13 cellular contexts compared by ENCODE assay signal in genomic region chr1:163875927-163876320, GRCh38.
DNase-seq lines count a peak whose midpoint lies in the region; ATAC-seq, FAIRE-seq and TF ChIP-seq lines count a peak whose summit lies in the region.
"Had no signal": no experiment of that assay in that cellular context is flagged by ENCODE, and none has a peak within 500 bp of the region (broad histone marks: within the 10 kb centered on the region; RNA-seq: fewer than 3 reads in every experiment).

No MANE protein-coding gene starts in this region.

- TF ChIP-seq CTCF in 22Rv1 (IDR thresholded peaks at IDR 0.05) (no peak), H1 (IDR thresholded peaks at IDR 0.05; ENCODE audit: control extremely low read depth in 1 of 3, insufficient read depth in 1 of 3, low read depth in 1 of 3, low read length in 3 of 3) (no peak), lower lobe of right lung (IDR thresholded peaks at IDR 0.05) (no peak), ascending aorta (IDR thresholded peaks at IDR 0.05) (no peak)

- no peak overlapping the region for H3K4ac ChIP-seq in H1 (replicated peaks; ENCODE audit: insufficient read length, low read depth, low read length)

- H3K56ac ChIP-seq in H1 (replicated peaks; ENCODE audit: insufficient read length, low read depth, low read length) = no peak overlapping the region

- no peak overlapping the region for H3K4me2 ChIP-seq in H1 (ENCODE audit: insufficient read depth in 1 of 2, low read depth in 2 of 2, low read length in 2 of 2)
- H3K4me2 ChIP-seq: BLaER1 had no signal

- no peak overlapping the region for H2BK20ac ChIP-seq in H1 (ENCODE audit: low read length)

- H3K4me1 ChIP-seq in H1 (replicated peaks in 1 of 4; ENCODE audit: control insufficient read depth in 3 of 4, insufficient read depth in 4 of 4, low read length in 3 of 4) = peaks cover 0 to 7% (median 3%) of the 10 kb centered on the region in 4 experiments; a peak in 2 of 7 replicates
- no peaks in the 10 kb centered on the region for H3K4me1 ChIP-seq in lower lobe of right lung
- H3K4me1 ChIP-seq in ascending aorta = no peaks in the 10 kb centered on the region
- H3K4me1 ChIP-seq: BLaER1 had no signal

- H2BK12ac ChIP-seq in H1 (ENCODE audit: low read depth, low read length) = no peak overlapping the region

- H3K27me3 ChIP-seq in H1 (replicated peaks in 1 of 4; ENCODE audit: control insufficient read depth in 3 of 4, extremely low read depth in 1 of 4, insufficient read depth in 3 of 4, low read length in 3 of 4) (peaks cover 0 to 1% (median 0%) of the 10 kb centered on the region in 4 experiments; a peak in 1 of 7 replicates), lower lobe of right lung (ENCODE audit: low read depth) (no peaks in the 10 kb centered on the region), ascending aorta (no peaks in the 10 kb centered on the region)
- H3K27me3 ChIP-seq: BLaER1 had no signal

- no peak overlapping the region for H3K18ac ChIP-seq in H1 (ENCODE audit: extremely low read depth, low read length)

- no peaks in the 10 kb centered on the region for H3K9me3 ChIP-seq in H1 (ENCODE audit: insufficient read depth in 2 of 2, low read depth in 1 of 2, low read length in 1 of 2)
- H3K9me3 ChIP-seq in lower lobe of right lung = no peaks in the 10 kb centered on the region
- H3K9me3 ChIP-seq in ascending aorta = no peaks in the 10 kb centered on the region
- H3K9me3 ChIP-seq: BLaER1, HAP-1 had no signal

- no peak overlapping the region for H3K4me3 ChIP-seq in H1 (ENCODE audit: extremely low read depth in 1 of 4, insufficient read depth in 2 of 4, low read depth in 3 of 4, low read length in 4 of 4)
- H3K4me3 ChIP-seq in lower lobe of right lung = no peak overlapping the region
- H3K4me3 ChIP-seq in ascending aorta = peak overlapping the region in 1 of 2 donors; percentile 7
- H3K4me3 ChIP-seq: BLaER1, HAP-1 had no signal

- no peaks in the 10 kb centered on the region for H3K79me2 ChIP-seq in H1 (ENCODE audit: control insufficient read depth in 1 of 2, insufficient read depth in 2 of 2, low read length in 2 of 2)

- no peak for TF ChIP-seq EP300 in H1 (IDR thresholded peaks at IDR 0.05; ENCODE audit: borderline replicate concordance in 1 of 2, low read depth in 2 of 2, low read length in 2 of 2)

- ATAC-seq in lower lobe of right lung (no peak), GM18519 (IDR thresholded peaks at IDR 0.05; ENCODE audit: low FRiP score, unreplicated experiment) (no peak)

- no peak overlapping the region for H4K91ac ChIP-seq in H1 (replicated peaks; ENCODE audit: insufficient read length, low read length)

- no peak overlapping the region for H3K9ac ChIP-seq in H1 (replicated peaks in 1 of 4; ENCODE audit: extremely low read depth in 1 of 4, low read depth in 3 of 4, low read length in 3 of 4)
- H3K9ac ChIP-seq: BLaER1 had no signal

- H2AFZ ChIP-seq in H1 (ENCODE audit: low read length) = peak overlapping the region; percentile 17; the same call in 1 of the 2 replicates

- H4K8ac ChIP-seq in H1 (ENCODE audit: extremely low read depth, insufficient read depth, low read length) = no peak overlapping the region

- intact Hi-C loops in lower lobe of right lung (cut with DNase I) = no loop called here
- intact Hi-C loops in ascending aorta (cut with DNase I) = no loop called here

- no peaks in the 10 kb centered on the region for H3K36me3 ChIP-seq in H1 (ENCODE audit: control insufficient read depth in 2 of 4, insufficient read depth in 4 of 4, low read length in 3 of 4)
- H3K36me3 ChIP-seq in lower lobe of right lung = no peaks in the 10 kb centered on the region
- no peaks in the 10 kb centered on the region for H3K36me3 ChIP-seq in ascending aorta
- H3K36me3 ChIP-seq: BLaER1, HAP-1 had no signal

- no peaks in the 10 kb centered on the region for H3K79me1 ChIP-seq in H1 (ENCODE audit: low read depth, low read length)

- 83% methylated on average over 6 of the region's 6 CpGs; no CpG with 5 or more reads in 1 of the 2 experiments for WGBS in H1 (ENCODE audit: extremely low coverage in 1 of 2, insufficient coverage in 1 of 2, insufficient read length in 1 of 2, insufficient replicate concordance in 2 of 2, low coverage in 1 of 2, low lambda C conversion rate in 2 of 2, missing lambda C conversion rate in 1 of 2), 2 experiments

- TF ChIP-seq POLR2A in H1 (IDR thresholded peaks at IDR 0.05; ENCODE audit: control extremely low read depth in 1 of 2, low read depth in 2 of 2, low read length in 2 of 2) (no peak), GM12891 (IDR thresholded peaks at IDR 0.05; ENCODE audit: low read depth, low read length) (no peak)

- H3K27ac ChIP-seq in 22Rv1 (peak overlapping the region; percentile 56), H1 (ENCODE audit: low read depth, low read length) (no peak overlapping the region), lower lobe of right lung (peak overlapping the region; percentile 1), ascending aorta (peak overlapping the region in 1 of 2 donors; percentile 40)
- H3K27ac ChIP-seq: BLaER1 had no signal

- no peak overlapping the region for H3K14ac ChIP-seq in H1 (ENCODE audit: insufficient read length)

- CTCF ChIA-PET in H1 (lab: Charles Lee; ENCODE audit: partially characterized antibody) = interaction anchor here (1.1 to 3.8 kb wide), 4 partner anchors 12 to 361 kb away, joined by 3 to 53 read pairs (median 18); no protein-coding TSS in a partner anchor

- H2BK5ac ChIP-seq in H1 (ENCODE audit: low read depth, low read length) = no peak overlapping the region

- POLR2A ChIA-PET in H1 (lab: Charles Lee; ENCODE audit: partially characterized antibody) = no interaction called here

- no peak for TF ChIP-seq RAD21 in H1 (IDR thresholded peaks at IDR 0.05 in 1 of 2, conservative IDR thresholded peaks at IDR 0.05 in 1 of 2; ENCODE audit: low read depth in 2 of 2, low read length in 2 of 2)

- no peaks in the 10 kb centered on the region for H4K20me1 ChIP-seq in H1 (replicated peaks in 1 of 2; ENCODE audit: control insufficient read depth in 1 of 2, insufficient read depth in 2 of 2, low read length in 2 of 2)
- H4K20me1 ChIP-seq: BLaER1 had no signal

- no peaks in the 10 kb centered on the region for H3K23me2 ChIP-seq in H1 (ENCODE audit: low read depth, low read length)

- H2BK15ac ChIP-seq in H1 (ENCODE audit: low read length) = no peak overlapping the region

- H3K23ac ChIP-seq in H1 (ENCODE audit: insufficient read length) = no peak overlapping the region

- no peak overlapping the region for H2AK5ac ChIP-seq in H1 (ENCODE audit: low read depth, low read length)

- H2BK120ac ChIP-seq in H1 (replicated peaks; ENCODE audit: low read depth, low read length) = no peak overlapping the region

- no peak for FAIRE-seq in H1 (lab: Jason Lieb, UNC)
- no peak for FAIRE-seq in GM12891 (lab: Jason Lieb, UNC)

- no peak overlapping the region for H4K5ac ChIP-seq in H1 (ENCODE audit: insufficient read length, low read depth, low read length)

- DNase-seq in LHCN-M2 (ENCODE audit: low read depth) (peak; percentile 67), H1 (ENCODE audit: low read depth in 1 of 2, low spot score in 2 of 2) (no peak), lower lobe of right lung (no peak), ascending aorta (ENCODE audit: low spot score in 2 of 2) (no peak), ecto neural progenitor cell (ENCODE audit: low spot score) (no peak), GM12891 (ENCODE audit: insufficient read length, low spot score) (no peak)
- DNase-seq: activated CD4-positive, alpha-beta memory T cell treated with anti-CD3 and anti-CD28 coated beads, Interleukin-2, amount 10 ng/mL, durations not matched to agents 7 days and 5 days; erythroblast; Karpas-422 had no signal

TF ChIP-seq in H1, 55 proteins besides CTCF, POLR2A, EP300 and RAD21 (continues in another document):
- TF ChIP-seq TBP (IDR thresholded peaks at IDR 0.05; ENCODE audit: low read depth, low read length) (no peak), E2F6 (IDR thresholded peaks at IDR 0.05) (no peak), CEBPB (IDR thresholded peaks at IDR 0.05; ENCODE audit: low read depth, low read length) (no peak), USF2 (IDR thresholded peaks at IDR 0.05; ENCODE audit: low read length) (no peak), KDM5A (IDR thresholded peaks at IDR 0.05; ENCODE audit: low read length) (no peak), EZH2 (IDR thresholded peaks at IDR 0.05; ENCODE audit: low read depth, low read length, severe bottlenecking) (no peak)

TF ChIP-seq in GM12891, 5 proteins besides CTCF, POLR2A, EP300 and RAD21:
- TF ChIP-seq SPI1 (IDR thresholded peaks at IDR 0.05; ENCODE audit: low read depth, low read length) = no peak
- TF ChIP-seq PAX5 (IDR thresholded peaks at IDR 0.05; ENCODE audit: insufficient read depth, low read length, severe bottlenecking) = no peak
- no peak for TF ChIP-seq POLR2AphosphoS5 (IDR thresholded peaks at IDR 0.05; ENCODE audit: low read depth, low read length)
- TF ChIP-seq TAF1 (IDR thresholded peaks at IDR 0.05; ENCODE audit: low read depth, low read length) = no peak
- TF ChIP-seq POU2F2 (IDR thresholded peaks at IDR 0.05; ENCODE audit: low read depth, low read length) = no peak
